In genomic region chr6:37979392-37980221, GRCh38 we compare ENCODE assay signal across 15 cellular contexts.
A peak's percentile ranks its signal among the peaks of the same experiment; 100 is the strongest.
DNase-seq lines count a peak whose midpoint lies in the region; ATAC-seq and TF ChIP-seq lines count a peak whose summit lies in the region.
"Had no signal": no experiment of that assay in that cellular context is flagged by ENCODE, and none has a peak within 500 bp of the region (broad histone marks: within the 10 kb centered on the region; RNA-seq: fewer than 3 reads in every experiment).

No MANE protein-coding gene starts in this region.

- peak; percentile 87 for DNase-seq in DMS79 treated with DMSO at 0.1 percent for 48 hours (lab: John Stamatoyannopoulos, UW)
- DNase-seq in NCI-H2029 treated with DMSO at 0.1 percent for 48 hours (lab: John Stamatoyannopoulos, UW): peak; percentile 86
- DNase-seq in chondrocyte (ENCODE audit: low spot score): no peak
- DNase-seq in natural killer cell treated with Interleukin-12 subunit alpha and Interleukin-12 subunit beta and Interleukin-15 and Interleukin-18, amount 100 ng/mL, for 72 hours (ENCODE audit: low spot score): no peak
- DNase-seq in D341Med (ENCODE audit: low spot score): no peak
- no peak for DNase-seq in NCI-H2171 treated with DMSO at 0.1 percent for 48 hours (lab: John Stamatoyannopoulos, UW)
- no peak for DNase-seq in DMS53 treated with DMSO at 0.1 percent for 48 hours (lab: John Stamatoyannopoulos, UW; ENCODE audit: unreplicated experiment)
- DNase-seq: activated CD4-positive, CD25-positive, alpha-beta regulatory T cell; activated gamma-delta T cell treated with Interleukin-2 at 50 U/mL for 16 hours; DMS 273 treated with DMSO at 0.1 percent for 48 hours; NCI-H524; PC-9; retina; stomach had no signal

- peaks cover 10% of the 10 kb centered on the region for H3K9me3 Mint-ChIP-seq in chondrocyte (ENCODE audit: low read depth)
- H3K9me3 Mint-ChIP-seq in natural killer cell treated with Interleukin-12 subunit alpha and Interleukin-12 subunit beta and Interleukin-15 and Interleukin-18, amount 100 ng/mL, for 72 hours: no peaks in the 10 kb centered on the region

- H3K4me3 Mint-ChIP-seq in chondrocyte (ENCODE audit: unreplicated experiment): no peak overlapping the region
- peak overlapping the region; percentile 37 for H3K4me3 Mint-ChIP-seq in natural killer cell treated with Interleukin-12 subunit alpha and Interleukin-12 subunit beta and Interleukin-15 and Interleukin-18, amount 100 ng/mL, for 72 hours

- H3K27ac Mint-ChIP-seq in chondrocyte (ENCODE audit: unreplicated experiment): peak overlapping the region; percentile 60
- H3K27ac Mint-ChIP-seq in natural killer cell treated with Interleukin-12 subunit alpha and Interleukin-12 subunit beta and Interleukin-15 and Interleukin-18, amount 100 ng/mL, for 72 hours: peak overlapping the region in 1 of 2 donors; percentile 51

- ATAC-seq in natural killer cell treated with Interleukin-12 subunit alpha and Interleukin-12 subunit beta and Interleukin-15 and Interleukin-18, amount 100 ng/mL, for 72 hours: no peak
- ATAC-seq in GM18505 (IDR thresholded peaks at IDR 0.05; ENCODE audit: unreplicated experiment): no peak

- H3K4me1 Mint-ChIP-seq in chondrocyte (ENCODE audit: low read depth): peaks cover 48% of the 10 kb centered on the region
- peaks cover 53 to 57% of the 10 kb centered on the region in 2 donors for H3K4me1 Mint-ChIP-seq in natural killer cell treated with Interleukin-12 subunit alpha and Interleukin-12 subunit beta and Interleukin-15 and Interleukin-18, amount 100 ng/mL, for 72 hours (ENCODE audit: low read depth in 2 of 2)

- H3K27me3 Mint-ChIP-seq in chondrocyte (ENCODE audit: low read depth): no peaks in the 10 kb centered on the region
- no peaks in the 10 kb centered on the region for H3K27me3 Mint-ChIP-seq in natural killer cell treated with Interleukin-12 subunit alpha and Interleukin-12 subunit beta and Interleukin-15 and Interleukin-18, amount 100 ng/mL, for 72 hours

- no peak for TF ChIP-seq CTCF in chondrocyte (IDR thresholded peaks at IDR 0.05)

- no peak for TF ChIP-seq POLR2A in GM18505 (IDR thresholded peaks at IDR 0.05; ENCODE audit: borderline replicate concordance, extremely low read depth, insufficient read depth, insufficient read length)

- H3K36me3 Mint-ChIP-seq in chondrocyte (ENCODE audit: low read depth): no peaks in the 10 kb centered on the region
- peaks cover 5% of the 10 kb centered on the region for H3K36me3 Mint-ChIP-seq in natural killer cell treated with Interleukin-12 subunit alpha and Interleukin-12 subunit beta and Interleukin-15 and Interleukin-18, amount 100 ng/mL, for 72 hours

Comparison
In these comparisons a context has a peak if more than half of its experiments do, and no peak if none do; other contexts are left out.
1. DNase-seq: peak in DMS79 treated with DMSO at 0.1 percent for 48 hours (single experiment) and NCI-H2029 treated with DMSO at 0.1 percent for 48 hours (single experiment); none in chondrocyte (single experiment), natural killer cell treated with Interleukin-12 subunit alpha and Interleukin-12 subunit beta and Interleukin-15 and Interleukin-18, amount 100 ng/mL, for 72 hours (single experiment), D341Med (single experiment), NCI-H2171 treated with DMSO at 0.1 percent for 48 hours (single experiment) and DMS53 treated with DMSO at 0.1 percent for 48 hours (single experiment).